2 cellular contexts compared by ENCODE assay signal in genomic region chr4:94325835-94326234, GRCh38.
TF ChIP-seq lines count a peak whose summit lies in the region.

No MANE protein-coding gene starts in this region.

TF ChIP-seq in GM23338, 12 proteins besides CTCF, POLR2A, EP300 and RAD21:
- TF ChIP-seq ZNF462 (CRISPR knock-in tag; IDR thresholded peaks at IDR 0.05) (no peak), REST (IDR thresholded peaks at IDR 0.05; ENCODE audit: unreplicated experiment) (no peak), EZH2 (IDR thresholded peaks at IDR 0.05; ENCODE audit: low read depth, unreplicated experiment) (no peak), EZH2phosphoT487 (IDR thresholded peaks at IDR 0.05; ENCODE audit: unreplicated experiment) (no peak), JUNB (IDR thresholded peaks at IDR 0.05; ENCODE audit: unreplicated experiment) (no peak), ZNF114 (CRISPR knock-in tag; IDR thresholded peaks at IDR 0.05) (no peak), POLR2AphosphoS5 (IDR thresholded peaks at IDR 0.05; ENCODE audit: low read depth) (no peak), NANOG (IDR thresholded peaks at IDR 0.05; ENCODE audit: borderline replicate concordance) (no peak), ETS1 (IDR thresholded peaks at IDR 0.05) (no peak), STAT1 (IDR thresholded peaks at IDR 0.05; ENCODE audit: unreplicated experiment) (no peak), ZNF331 (CRISPR knock-in tag; IDR thresholded peaks at IDR 0.05; ENCODE audit: low read depth) (no peak), CREB1 (CRISPR knock-in tag; IDR thresholded peaks at IDR 0.05; ENCODE audit: low read depth) (no peak)
TF ChIP-seq in GM23338: peak in this region for 0.

TF ChIP-seq in GM12878, 131 proteins besides CTCF, POLR2A, EP300 and RAD21 (continued from another document):
- TF ChIP-seq MAX (IDR thresholded peaks at IDR 0.05; ENCODE audit: low read depth, low read length) = no peak
TF ChIP-seq in GM12878: peak in this region for 1.
